In the genomic region with DNA sequence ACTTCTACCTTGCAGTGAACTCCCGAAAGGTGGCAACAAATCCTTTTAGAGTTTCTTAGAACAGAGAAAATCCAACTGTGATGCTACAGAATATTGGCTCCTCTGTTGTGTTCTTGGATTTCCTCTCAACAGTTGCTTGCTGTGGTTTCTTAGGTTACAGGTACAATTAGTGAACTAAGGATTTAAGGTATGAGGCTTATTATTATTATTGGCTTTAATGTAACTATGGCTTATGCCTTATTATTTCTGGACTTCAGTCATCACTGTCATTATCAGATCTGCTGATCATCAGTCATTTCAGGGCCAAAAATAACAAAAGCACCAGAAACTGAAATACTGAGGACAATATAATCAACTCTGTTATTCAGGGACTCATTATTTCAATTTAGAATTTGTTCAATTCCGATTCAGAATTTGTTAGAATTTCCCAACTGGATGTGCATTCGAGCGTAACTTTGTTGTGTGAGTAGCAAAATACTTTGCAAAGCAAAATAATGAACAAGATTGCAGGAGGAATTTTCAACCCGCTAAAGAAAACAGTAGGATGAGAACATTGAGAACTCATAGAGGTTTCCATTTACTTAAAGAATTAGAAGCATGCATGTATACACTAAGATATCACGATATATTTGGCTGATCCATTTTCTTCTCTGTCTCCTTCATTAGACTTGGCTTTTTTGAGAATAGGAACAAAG, we compare ENCODE assay signal across 25 cellular contexts.
A peak's percentile ranks its signal among the peaks of the same experiment; 100 is the strongest.
DNase-seq lines count a peak whose midpoint lies in the region; ATAC-seq and TF ChIP-seq lines count a peak whose summit lies in the region.
"Had no signal": no experiment of that assay in that cellular context is flagged by ENCODE, and none has a peak within 500 bp of the region (broad histone marks: within the 10 kb centered on the region; RNA-seq: fewer than 3 reads in every experiment).

No MANE protein-coding gene starts in this region.

- H3K27me3 ChIP-seq in Loucy (ENCODE audit: insufficient read depth, low read length, poor library complexity, severe bottlenecking), result no peaks in the 10 kb centered on the region
- H3K27me3 ChIP-seq: SJSA1 had no signal

- ATAC-seq in HG02763 (IDR thresholded peaks at IDR 0.05; ENCODE audit: unreplicated experiment) (no peak), GM18907 (IDR thresholded peaks at IDR 0.05; ENCODE audit: unreplicated experiment) (no peak), HG03439 (IDR thresholded peaks at IDR 0.05; ENCODE audit: unreplicated experiment) (no peak), HG03432 (IDR thresholded peaks at IDR 0.05; ENCODE audit: unreplicated experiment) (no peak)
- ATAC-seq: A549 had no signal

- peak overlapping the region; percentile 90 for H3K27ac Mint-ChIP-seq in chondrocyte (ENCODE audit: unreplicated experiment)
- H3K27ac Mint-ChIP-seq: B cell; CD8-positive, alpha-beta memory T cell; H9 had no signal

- TF ChIP-seq CTCF in Loucy (conservative IDR thresholded peaks at IDR 0.05; ENCODE audit: low read length) (no peak), chondrocyte (IDR thresholded peaks at IDR 0.05) (peak; percentile 22)

- no peak overlapping the region for H3K9ac ChIP-seq in Loucy (ENCODE audit: low read depth, low read length, poor library complexity, severe bottlenecking)
- H3K9ac ChIP-seq: GM23248, KMS-11 had no signal

- no peak overlapping the region for H3K4me3 ChIP-seq in Loucy (ENCODE audit: low read length, poor library complexity, severe bottlenecking)
- H3K4me3 ChIP-seq: A549, GM23248, SJSA1 had no signal

- peaks cover 11% of the 10 kb centered on the region; the same call in 1 of the 2 replicates for H3K9me3 ChIP-seq in Loucy (ENCODE audit: insufficient read depth, low read depth, low read length)
- H3K9me3 ChIP-seq: A549, SJSA1 had no signal

- no peak overlapping the region for H3K4me3 Mint-ChIP-seq in chondrocyte (ENCODE audit: unreplicated experiment)
- H3K4me3 Mint-ChIP-seq: B cell; CD8-positive, alpha-beta memory T cell; H9 had no signal

- H2AFZ ChIP-seq in Loucy (ENCODE audit: low read length), result 0 out of 2 replicates have a peak overlapping the region, but pooled peaks have one; percentile 5
- H2AFZ ChIP-seq: GM23248 had no signal

- no peaks in the 10 kb centered on the region for H4K20me1 ChIP-seq in Loucy (ENCODE audit: insufficient read depth, low read length, poor library complexity, severe bottlenecking)

- peaks cover 2% of the 10 kb centered on the region for H3K27me3 Mint-ChIP-seq in chondrocyte (ENCODE audit: low read depth)

- peaks cover 17% of the 10 kb centered on the region for H3K4me1 ChIP-seq in Loucy (ENCODE audit: insufficient read depth, low read length, poor library complexity, severe bottlenecking)
- H3K4me1 ChIP-seq: A549, SJSA1 had no signal

- no peak overlapping the region for H3K4me2 ChIP-seq in Loucy (ENCODE audit: low read depth, low read length, poor library complexity, severe bottlenecking)
- H3K4me2 ChIP-seq: A549, KMS-11 had no signal

- no peaks in the 10 kb centered on the region for H3F3A ChIP-seq in Loucy (ENCODE audit: low read depth)

- H3K9me3 Mint-ChIP-seq in chondrocyte (ENCODE audit: low read depth), result peaks cover 6% of the 10 kb centered on the region

- no peaks in the 10 kb centered on the region for H3K36me3 ChIP-seq in Loucy (ENCODE audit: insufficient read depth, low read length)
- H3K36me3 ChIP-seq: SJSA1 had no signal

- peaks cover 2% of the 10 kb centered on the region for H3K36me3 Mint-ChIP-seq in chondrocyte (ENCODE audit: low read depth)

- no peaks in the 10 kb centered on the region for H3K79me2 ChIP-seq in Loucy (ENCODE audit: insufficient read depth, low read length)

- H3K9me2 ChIP-seq in Loucy (replicated peaks; ENCODE audit: low read depth, low read length), result no peaks in the 10 kb centered on the region

- peaks cover 40% of the 10 kb centered on the region for H3K4me1 Mint-ChIP-seq in chondrocyte (ENCODE audit: low read depth)
- H3K4me1 Mint-ChIP-seq: B cell; CD8-positive, alpha-beta memory T cell; H9 had no signal

- DNase-seq in chondrocyte (ENCODE audit: low spot score) (no peak), kidney glomerular epithelial cell (lab: John Stamatoyannopoulos, UW) (peak; percentile 27)
- DNase-seq: CD8-positive, alpha-beta memory T cell; DMS 273 treated with DMSO at 0.1 percent for 48 hours; DMS79; H9; NCI-H1092; NCI-H1417 treated with DMSO at 0.1 percent for 48 hours; NCI-H1694 treated with DMSO at 0.1 percent for 48 hours; NCI-H2081; NCI-H2227 treated with DMSO at 0.1 percent for 48 hours; NCI-H510A; NCI-H69; Right ventricle myocardium superior; RPMI8226 had no signal
